Comparison of ENCODE assay signal across 11 cellular contexts in genomic region chr11:1595994-1596575, GRCh38. TPM values are rescaled to one million over a fixed set of nuclear protein-coding genes. Genes with fewer than 3 reads are reported as not detected.
A peak's percentile ranks its signal among the peaks of the same experiment; 100 is the strongest.
DNase-seq lines count a peak whose midpoint lies in the region; ATAC-seq, FAIRE-seq and TF ChIP-seq lines count a peak whose summit lies in the region.
"Not testable (repeated sequence)": the region's sequence is repeated elsewhere in the genome, so short reads cannot be mapped to it uniquely, and the experiment has no call there.
"Had no signal": no experiment of that assay in that cellular context is flagged by ENCODE, and none has a peak within 500 bp of the region (broad histone marks: within the 10 kb centered on the region; RNA-seq: fewer than 3 reads in every experiment).

No MANE protein-coding gene starts in this region.

- WGBS in A549 (ENCODE audit: missing lambda C conversion rate): 55% methylated on average over 11 of the region's 11 CpGs

- not testable (repeated sequence) for H3K9me3 Mint-ChIP-seq in IgD-negative memory B cell

- TF ChIP-seq EP300 in A549 (IDR thresholded peaks at IDR 0.05): not testable (repeated sequence)

- not testable (repeated sequence) for TF ChIP-seq CTCF in A549 (IDR thresholded peaks at IDR 0.05); fibroblast of the aortic adventitia (IDR thresholded peaks at IDR 0.05; ENCODE audit: insufficient read depth, low read length)
- TF ChIP-seq CTCF in Peyer's patch (IDR thresholded peaks at IDR 0.05): peak in 1 of 6 experiments; percentile 1

- H3K4me1 Mint-ChIP-seq in IgD-negative memory B cell: peaks cover 12 to 25% (median 22%) of the 10 kb centered on the region in 3 donors

- peak overlapping the region in 2 of 3 donors; percentile 19 to 81 for H3K27ac Mint-ChIP-seq in IgD-negative memory B cell

- not testable (repeated sequence) for H3K4me1 ChIP-seq in A549, Peyer's patch

- TF ChIP-seq RAD21 in A549 (conservative IDR thresholded peaks at IDR 0.05 in 1 of 2, IDR thresholded peaks at IDR 0.05 in 1 of 2): not testable (repeated sequence)

- CTCF ChIA-PET in A549 (lab: Yijun Ruan, JAX): interaction anchor here (0.7 to 5.8 kb wide), 25 partner anchors 9 to 560 kb away, joined by 3 to 48 read pairs (median 6); partner anchors contain the start of genes KRTAP5-1, KRTAP5-3 and KRTAP5-5

- H3K36me3 ChIP-seq in Peyer's patch: not testable (repeated sequence)

- H3K27ac ChIP-seq in A549: not testable (repeated sequence)
- H3K27ac ChIP-seq in Peyer's patch: peak overlapping the region in 3 of 4 donors; percentile 28 to 57 (median 51)

- FAIRE-seq in A549 (lab: Jason Lieb, UNC): not testable (repeated sequence)
- peak; percentile 86 for FAIRE-seq in G401.6 (lab: Jason Lieb, UNC)

- not testable (repeated sequence) for H3K4me3 ChIP-seq in A549; Peyer's patch; fibroblast of the aortic adventitia (ENCODE audit: low read depth, low read length)

- peaks cover 15% of the 10 kb centered on the region for H3K27me3 Mint-ChIP-seq in IgD-negative memory B cell

- H3K27me3 ChIP-seq in Peyer's patch: not testable (repeated sequence)

- not testable (repeated sequence) for DNase-seq in A549 (ENCODE audit: low read depth in 1 of 2, low spot score in 1 of 2); Peyer's patch
- DNase-seq in cerebellar cortex (ENCODE audit: low spot score) (peak; percentile 73), fibroblast of the aortic adventitia (ENCODE audit: low read depth) (peak; percentile 14), left kidney (ENCODE audit: low read depth, low spot score) (peak; percentile 36), putamen (ENCODE audit: low spot score) (peak; percentile 58)

- H3K4me3 Mint-ChIP-seq in IgD-negative memory B cell: peak overlapping the region in 2 of 4 donors; percentile 57 to 83

- not testable (repeated sequence) for H3K9me3 ChIP-seq in A549, Peyer's patch

- not testable (repeated sequence) for H3K36me3 Mint-ChIP-seq in IgD-negative memory B cell

- peak; percentile 55 to 64; a peak in 3 of 6 replicates for ATAC-seq in A549

- not testable (repeated sequence) for H3K4me2 ChIP-seq in A549

- POLR2A ChIA-PET in A549 (lab: Yijun Ruan, JAX): not testable (repeated sequence)

- TF ChIP-seq POLR2A in A549 (IDR thresholded peaks at IDR 0.05; ENCODE audit: low read length): not testable (repeated sequence)
- peak in 1 of 2 donors; percentile 33 for TF ChIP-seq POLR2A in Peyer's patch (IDR thresholded peaks at IDR 0.05)

RNA-seq across cellular contexts. Expression of gene KRTAP5-2, which starts 2.0 kb away (rescaled TPM):
- not detected in 2 replicates for polyA plus RNA-seq in A549 (2011; rRNA removed)
- not detected in 2 replicates for polyA plus RNA-seq in A549 (2012; cell fraction: cytosol; rRNA removed)
- polyA plus RNA-seq in A549 (2012; cell fraction: nucleus; rRNA removed): 0.05 TPM in 1 of 2 replicates, not detected in the other
- not detected in 3 replicates for polyA plus RNA-seq in A549 (2017; fragmentation: RNase III; extraction: RNeasy Plus Mini Kit Qiagen cat#74134 plus additional on column Dnase treatment)
- polyA minus RNA-seq in A549 (2011; rRNA and poly(A)+ RNA removed): not detected in 2 replicates
- not detected for polyA plus RNA-seq in IgD-negative memory B cell
- not detected for total RNA-seq in Peyer's patch
- not detected in 2 replicates for total RNA-seq in fibroblast of the aortic adventitia (ENCODE audit: low replicate concordance)
- total RNA-seq: H7, OCI-LY7, SJCRH30 had no signal

RNA-seq across cellular contexts. Expression of gene KRTAP5-1, which starts 11.0 kb away (rescaled TPM):
- not detected in 2 replicates for polyA plus RNA-seq in A549 (2011; rRNA removed)
- polyA plus RNA-seq in A549 (2012; cell fraction: cytosol; rRNA removed): not detected in 2 replicates
- polyA plus RNA-seq in A549 (2012; cell fraction: nucleus; rRNA removed): not detected in 2 replicates
- not detected in 3 replicates for polyA plus RNA-seq in A549 (2017; fragmentation: RNase III; extraction: RNeasy Plus Mini Kit Qiagen cat#74134 plus additional on column Dnase treatment)
- polyA minus RNA-seq in A549 (2011; rRNA and poly(A)+ RNA removed): not detected in 2 replicates
- not detected for polyA plus RNA-seq in IgD-negative memory B cell
- not detected for total RNA-seq in Peyer's patch
- not detected in 2 replicates for total RNA-seq in fibroblast of the aortic adventitia (ENCODE audit: low replicate concordance)
- total RNA-seq: H7, OCI-LY7, SJCRH30 had no signal

RNA-seq across cellular contexts. Expression of gene KRTAP5-3, which starts 12.2 kb away (rescaled TPM):
- polyA plus RNA-seq in A549 (2011; rRNA removed) (not detected in 2 replicates), A549 (2017; fragmentation: RNase III; extraction: RNeasy Plus Mini Kit Qiagen cat#74134 plus additional on column Dnase treatment) (not detected in 3 replicates), IgD-negative memory B cell (not detected)
- not detected in 2 replicates for polyA plus RNA-seq in A549 (2012; cell fraction: cytosol; rRNA removed)
- not detected in 2 replicates for polyA plus RNA-seq in A549 (2012; cell fraction: nucleus; rRNA removed)
- polyA minus RNA-seq in A549 (2011; rRNA and poly(A)+ RNA removed): not detected in 2 replicates
- total RNA-seq in Peyer's patch (not detected), fibroblast of the aortic adventitia (ENCODE audit: low replicate concordance) (not detected in 2 replicates)
- total RNA-seq: H7, OCI-LY7, SJCRH30 had no signal

RNA-seq across cellular contexts. Expression of gene DUSP8, which starts 24.0 kb away (rescaled TPM):
- polyA plus RNA-seq in A549 (2011; rRNA removed) (2.6 and 3.6 TPM in 2 replicates), A549 (2017; fragmentation: RNase III; extraction: RNeasy Plus Mini Kit Qiagen cat#74134 plus additional on column Dnase treatment) (0.59 to 1.2 TPM (median 0.72 TPM) in 3 replicates), IgD-negative memory B cell (1.2 TPM)
- 2.3 and 5.0 TPM in 2 replicates for polyA plus RNA-seq in A549 (2012; cell fraction: cytosol; rRNA removed)
- 8.1 and 8.6 TPM in 2 replicates for polyA plus RNA-seq in A549 (2012; cell fraction: nucleus; rRNA removed)
- polyA minus RNA-seq in A549 (2011; rRNA and poly(A)+ RNA removed): 5.7 and 7.9 TPM in 2 replicates
- total RNA-seq in Peyer's patch (10 to 100 TPM in 3 of 4 donors, 1 to 10 TPM in 1; 2.5 to 18.4 (median 13.2) TPM), fibroblast of the aortic adventitia (ENCODE audit: low replicate concordance) (0.36 TPM in 1 of 2 replicates, not detected in the other)
- total RNA-seq: OCI-LY7 had no signal

RNA-seq across cellular contexts. Expression of gene KRTAP5-4, which starts 25.9 kb away (rescaled TPM):
- not detected in 2 replicates for polyA plus RNA-seq in A549 (2011; rRNA removed)
- polyA plus RNA-seq in A549 (2012; cell fraction: cytosol; rRNA removed): not detected in 2 replicates
- polyA plus RNA-seq in A549 (2012; cell fraction: nucleus; rRNA removed): not detected in 2 replicates
- polyA plus RNA-seq in A549 (2017; fragmentation: RNase III; extraction: RNeasy Plus Mini Kit Qiagen cat#74134 plus additional on column Dnase treatment): not detected in 3 replicates
- polyA minus RNA-seq in A549 (2011; rRNA and poly(A)+ RNA removed): not detected in 2 replicates
- not detected for polyA plus RNA-seq in IgD-negative memory B cell
- not detected for total RNA-seq in Peyer's patch
- not detected in 2 replicates for total RNA-seq in fibroblast of the aortic adventitia (ENCODE audit: low replicate concordance)
- total RNA-seq: H7, OCI-LY7, SJCRH30 had no signal
